In the genomic region with DNA sequence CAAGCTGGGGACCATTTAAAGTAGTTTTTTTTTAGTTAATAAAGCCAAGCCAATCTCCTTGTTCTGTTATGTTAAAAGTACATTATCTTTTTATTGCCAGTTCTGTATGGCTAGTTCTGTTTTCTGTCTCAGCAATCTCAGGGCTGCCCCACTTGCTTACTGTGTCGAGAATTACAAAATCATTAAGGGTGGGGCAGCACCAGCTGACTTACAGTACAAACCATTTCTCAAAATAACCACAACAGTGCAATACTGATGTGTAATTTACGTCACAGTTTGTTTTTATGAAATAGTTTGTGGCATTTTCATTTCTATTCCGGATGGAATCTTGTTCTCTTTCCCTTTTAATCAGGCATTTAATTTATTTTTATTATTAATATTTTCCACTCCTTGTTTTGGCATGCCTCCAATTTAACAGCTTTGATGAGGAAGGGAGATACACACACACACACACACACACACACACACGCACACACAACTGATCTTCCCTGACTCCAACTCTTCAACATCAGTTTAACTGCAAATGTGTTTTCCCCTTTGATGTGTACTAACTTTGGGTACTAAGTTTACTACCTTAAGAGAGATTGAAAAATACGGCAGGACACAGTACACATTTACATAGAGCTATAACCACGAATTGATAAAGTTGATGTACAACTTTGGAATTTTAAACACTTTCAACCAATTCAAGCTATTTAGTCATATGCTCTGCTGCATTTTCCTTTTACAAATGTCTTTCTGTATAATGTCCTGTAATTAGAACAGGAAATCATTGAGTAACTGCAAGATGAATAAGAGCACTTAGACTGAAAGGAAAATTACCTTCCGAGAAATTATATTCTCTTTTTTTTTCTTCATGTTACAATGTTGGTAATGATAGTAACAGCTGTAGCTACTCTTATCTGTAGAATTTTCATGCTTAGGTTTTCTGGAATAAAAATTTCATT, we compare ENCODE assay signal across 8 cellular contexts.
A peak's percentile ranks its signal among the peaks of the same experiment; 100 is the strongest.
DNase-seq lines count a peak whose midpoint lies in the region; ATAC-seq lines count a peak whose summit lies in the region.

No MANE protein-coding gene starts in this region.

- intact Hi-C loops in left colon (cut with DNase I, micrococcal nuclease): no loop called here

- ATAC-seq in HG02840 (IDR thresholded peaks at IDR 0.05; ENCODE audit: low FRiP score, unreplicated experiment) (peak; percentile 39), left colon (peak; percentile 63)

- DNase-seq in EL: peak; percentile 77
- peak; percentile 63 for DNase-seq in RPMI7951 (ENCODE audit: low read depth)
- DNase-seq in amniotic epithelial cell (ENCODE audit: low read depth): peak; percentile 98
- DNase-seq in left colon: peak in 1 of 2 donors; percentile 65
- DNase-seq in stimulated activated CD8-positive, alpha-beta memory T cell treated with anti-CD3 and anti-CD28 coated beads, Interleukin-7, amount 100 ng/mL, for 24 hours (ENCODE audit: low read depth): peak; percentile 8
- DNase-seq in NCI-H1930 (lab: John Stamatoyannopoulos, UW): no peak
- DNase-seq in globus pallidus (ENCODE audit: low spot score): no peak

Comparison
In these comparisons a context has a peak if more than half of its experiments do, and no peak if none do; other contexts are left out.
1. DNase-seq: peak in EL (single experiment), RPMI7951 (single experiment), amniotic epithelial cell (single experiment) and stimulated activated CD8-positive, alpha-beta memory T cell treated with anti-CD3 and anti-CD28 coated beads, Interleukin-7, amount 100 ng/mL, for 24 hours (single experiment); none in NCI-H1930 (0 of 2) and globus pallidus (single experiment).